32 cellular contexts compared by ENCODE assay signal in the genomic region with DNA sequence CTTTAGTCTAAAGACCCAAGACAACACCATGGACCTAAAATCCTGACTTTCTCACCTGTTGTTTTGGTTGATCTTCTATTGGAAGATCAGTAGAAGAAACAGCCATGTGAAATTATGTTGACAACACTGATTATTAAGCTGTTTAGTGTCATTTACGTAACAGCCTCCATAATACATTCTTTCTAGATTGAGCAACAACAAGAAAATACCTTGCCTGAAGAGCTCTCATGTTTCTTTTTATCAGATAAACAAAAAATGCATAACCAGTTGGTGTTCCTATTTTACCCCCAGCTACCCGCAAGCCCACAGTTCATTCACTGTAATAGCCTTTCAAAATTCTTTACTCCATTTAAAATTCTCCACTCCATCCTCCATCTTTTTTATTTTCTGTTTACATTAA. TPM values are rescaled to one million over a fixed set of nuclear protein-coding genes. Genes with fewer than 3 reads are reported as not detected.
"Had no signal": no experiment of that assay in that cellular context is flagged by ENCODE, and none has a peak within 500 bp of the region (broad histone marks: within the 10 kb centered on the region; RNA-seq: fewer than 3 reads in every experiment).

No MANE protein-coding gene starts in this region.

- FAIRE-seq: islet of Langerhans had no signal

- H2AFZ ChIP-seq: neural progenitor cell had no signal

- H3K9me3 Mint-ChIP-seq: immature natural killer cell; natural killer cell; nephron progenitor cell; neural progenitor cell; stimulated activated naive B cell treated with anti-CD40 and anti-IgM and Interleukin-4, amounts not matched to agents 10 μg/mL and 1 μg/mL and 100 μg/mL, for 72 hours had no signal

- H3K27me3 ChIP-seq: left lung, neural progenitor cell, neutrophil, ovary, suprapubic skin, tibial artery, upper lobe of left lung, vagina had no signal

- H3K4me3 ChIP-seq: left lung, lower lobe of right lung, neural progenitor cell, ovary, prostate gland, skin epidermis, suprapubic skin, thoracic aorta, tibial artery, upper lobe of left lung, vagina had no signal

- H3K4me2 ChIP-seq: neural progenitor cell had no signal

- H3K36me3 ChIP-seq: left lung, lower lobe of right lung, neural progenitor cell, neutrophil, ovary, prostate gland, suprapubic skin, thoracic aorta, tibial artery, upper lobe of left lung, vagina had no signal

- H3K9ac ChIP-seq: neural progenitor cell had no signal

- H3K27ac ChIP-seq: left lung, lower lobe of right lung, neural progenitor cell, neutrophil, ovary, prostate gland, skin epidermis, suprapubic skin, thoracic aorta, tibial artery, upper lobe of left lung, vagina had no signal

- H3K4me3 Mint-ChIP-seq: immature natural killer cell; naive B cell; natural killer cell; nephron progenitor cell; neural progenitor cell; stimulated activated naive B cell treated with anti-CD40 and anti-IgM and Interleukin-4, amounts not matched to agents 10 μg/mL and 1 μg/mL and 100 μg/mL, for 72 hours had no signal

- DNase-seq: hypothalamus; immature natural killer cell; kidney; left colon; left lung; lower lobe of right lung; mammary epithelial cell; mesenchymal stem cell; naive B cell; natural killer cell; nephron progenitor cell; ovary; posterior cingulate gyrus; retina; right cardiac atrium; stimulated activated CD4-positive, alpha-beta T cell treated with anti-CD3 and anti-CD28 coated beads, Interleukin-12 subunit alpha, Interleukin-12 subunit beta, amount 100 ng/mL, for 4 hours; stimulated activated CD4-positive, alpha-beta T cell treated with anti-CD3 and anti-CD28 coated beads, Interleukin-15, amount 100 ng/mL, for 24 hours; stimulated activated CD4-positive, alpha-beta T cell treated with anti-CD3 and anti-CD28 coated beads, Interleukin-2, amount 100 ng/mL, for 24 hours; stimulated activated CD4-positive, alpha-beta T cell treated with anti-CD3 and anti-CD28 coated beads, Interleukin-4, amount 100 ng/mL, for 1 hour; stimulated activated naive B cell treated with anti-CD40 and anti-IgM and Interleukin-4, amounts not matched to agents 10 μg/mL and 1 μg/mL and 100 μg/mL, for 72 hours; stimulated activated naive CD8-positive, alpha-beta T cell treated with anti-CD3 and anti-CD28 coated beads, Interleukin-15, Interleukin-2, amounts not matched to agents 100 U/mL and 50 U/mL, for 24 hours; tibial artery; upper lobe of left lung had no signal

- H3K4me1 ChIP-seq: left lung, lower lobe of right lung, prostate gland, suprapubic skin, upper lobe of left lung, vagina had no signal

- ATAC-seq: left colon; left lung; natural killer cell; right cardiac atrium; sciatic nerve; stimulated activated naive B cell treated with anti-CD40 and anti-IgM and Interleukin-4, amounts not matched to agents 10 μg/mL and 1 μg/mL and 100 μg/mL, for 72 hours; stimulated activated naive CD8-positive, alpha-beta T cell treated with anti-CD3 and anti-CD28 coated beads, Interleukin-15, Interleukin-2, amounts not matched to agents 100 U/mL and 50 U/mL, for 24 hours had no signal

- H3K27ac Mint-ChIP-seq: immature natural killer cell; naive B cell; natural killer cell; nephron progenitor cell; neural progenitor cell; stimulated activated naive B cell treated with anti-CD40 and anti-IgM and Interleukin-4, amounts not matched to agents 10 μg/mL and 1 μg/mL and 100 μg/mL, for 72 hours had no signal

- H3K4me1 Mint-ChIP-seq: immature natural killer cell; naive B cell; natural killer cell; stimulated activated naive B cell treated with anti-CD40 and anti-IgM and Interleukin-4, amounts not matched to agents 10 μg/mL and 1 μg/mL and 100 μg/mL, for 72 hours had no signal

- H3K9me3 ChIP-seq: left lung, lower lobe of right lung, neutrophil, ovary, prostate gland, suprapubic skin, thoracic aorta, tibial artery, upper lobe of left lung, vagina had no signal

- H3K36me3 Mint-ChIP-seq: immature natural killer cell; naive B cell; natural killer cell; neural progenitor cell; stimulated activated naive B cell treated with anti-CD40 and anti-IgM and Interleukin-4, amounts not matched to agents 10 μg/mL and 1 μg/mL and 100 μg/mL, for 72 hours had no signal

RNA-seq across cellular contexts. Expression of gene GPC4, which starts 20.5 kb away (rescaled TPM):
- polyA plus RNA-seq: immature natural killer cell had no signal
